7 cellular contexts compared by ENCODE assay signal in genomic region chr2:122977580-122977979, GRCh38.
"Had no signal": no experiment of that assay in that cellular context is flagged by ENCODE, and none has a peak within 500 bp of the region (broad histone marks: within the 10 kb centered on the region; RNA-seq: fewer than 3 reads in every experiment).

No MANE protein-coding gene starts in this region.

- H3K4me1 Mint-ChIP-seq: IgD-negative memory B cell had no signal

- H3K27ac ChIP-seq: HL-60, KMS-11 had no signal

- H3K27ac Mint-ChIP-seq: IgD-negative memory B cell had no signal

- H3K27me3 Mint-ChIP-seq: IgD-negative memory B cell had no signal

- H3K9ac ChIP-seq: KMS-11 had no signal

- FAIRE-seq: HTR-8/SVneo had no signal

- H3K4me3 Mint-ChIP-seq: IgD-negative memory B cell had no signal

- H3K4me2 ChIP-seq: KMS-11 had no signal

- DNase-seq: IMR-90, KBM-7, KG1 had no signal

- H3K36me3 Mint-ChIP-seq: IgD-negative memory B cell had no signal
